Comparison of ENCODE assay signal across 8 cellular contexts in the genomic region with DNA sequence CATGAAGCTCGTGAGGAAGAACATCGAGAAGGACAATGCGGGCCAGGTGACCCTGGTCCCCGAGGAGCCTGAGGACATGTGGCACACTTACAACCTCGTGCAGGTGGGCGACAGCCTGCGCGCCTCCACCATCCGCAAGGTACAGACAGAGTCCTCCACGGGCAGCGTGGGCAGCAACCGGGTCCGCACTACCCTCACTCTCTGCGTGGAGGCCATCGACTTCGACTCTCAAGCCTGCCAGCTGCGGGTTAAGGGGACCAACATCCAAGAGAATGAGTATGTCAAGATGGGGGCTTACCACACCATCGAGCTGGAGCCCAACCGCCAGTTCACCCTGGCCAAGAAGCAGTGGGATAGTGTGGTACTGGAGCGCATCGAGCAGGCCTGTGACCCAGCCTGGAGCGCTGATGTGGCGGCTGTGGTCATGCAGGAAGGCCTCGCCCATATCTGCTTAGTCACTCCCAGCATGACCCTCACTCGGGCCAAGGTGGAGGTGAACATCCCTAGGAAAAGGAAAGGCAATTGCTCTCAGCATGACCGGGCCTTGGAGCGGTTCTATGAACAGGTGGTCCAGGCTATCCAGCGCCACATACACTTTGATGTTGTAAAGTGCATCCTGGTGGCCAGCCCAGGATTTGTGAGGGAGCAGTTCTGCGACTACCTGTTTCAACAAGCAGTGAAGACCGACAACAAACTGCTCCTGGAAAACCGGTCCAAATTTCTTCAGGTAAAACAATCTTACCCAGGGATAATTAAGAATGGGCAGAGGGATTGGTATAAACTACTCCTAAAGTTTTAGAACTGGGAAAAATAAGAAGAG. TPM values are rescaled to one million over a fixed set of nuclear protein-coding genes. Genes with fewer than 3 reads are reported as not detected.
DNase-seq lines count a peak whose midpoint lies in the region; ATAC-seq and TF ChIP-seq lines count a peak whose summit lies in the region.

No MANE protein-coding gene starts in this region.

- intact Hi-C loops in activated CD4-positive, alpha-beta memory T cell treated with anti-CD3 and anti-CD28 coated beads for 36 hours (cut with micrococcal nuclease), result loop anchor here (1.0 to 5.0 kb wide), 9 partner anchors 13 to 1510 kb away; partner anchors contain the start of genes ARL15, ITGA1, MOCS2 and PELO
- intact Hi-C loops in lower leg skin (cut with DNase I; ENCODE audit: low total_unique reads), result no loop called here

- 6 to 10% methylated on average over 16 to 28 of the region's 31 CpGs for WGBS in lower leg skin, 2 donors

- no peaks in the 10 kb centered on the region for H3K9me3 ChIP-seq in duodenal mucosa (ENCODE audit: control insufficient read depth in 1 of 2, low read length in 2 of 2)

- peaks cover 39% of the 10 kb centered on the region for H3K36me3 Mint-ChIP-seq in activated CD4-positive, alpha-beta memory T cell treated with anti-CD3 and anti-CD28 coated beads for 36 hours

- POLR2A ChIA-PET in activated CD4-positive, alpha-beta memory T cell treated with anti-CD3 and anti-CD28 coated beads for 36 hours (lab: Charles Lee), result interaction anchor here (1.0 to 3.4 kb wide), 7 partner anchors 9 to 91 kb away, joined by 4 to 12 read pairs (median 5); no protein-coding TSS in a partner anchor

- TF ChIP-seq CTCF in lower leg skin (IDR thresholded peaks at IDR 0.05), result no peak

- H3K4me1 Mint-ChIP-seq in activated CD4-positive, alpha-beta memory T cell treated with anti-CD3 and anti-CD28 coated beads for 36 hours (ENCODE audit: low read depth), result peaks cover 53% of the 10 kb centered on the region

- H3K4me3 Mint-ChIP-seq in activated CD4-positive, alpha-beta memory T cell treated with anti-CD3 and anti-CD28 coated beads for 36 hours, result peak overlapping the region; percentile 88

- H3K27ac ChIP-seq in duodenal mucosa (ENCODE audit: low read depth, low read length), result peak overlapping the region; percentile 84

- peak overlapping the region; percentile 84 to 88 for H3K9ac ChIP-seq in duodenal mucosa (ENCODE audit: low read depth in 1 of 2, low read length in 2 of 2)

- DNase-seq in NCI-H345 (lab: John Stamatoyannopoulos, UW) (peak; percentile 44), NCI-H345 treated with DMSO at 0.1 percent for 48 hours (lab: John Stamatoyannopoulos, UW; ENCODE audit: unreplicated experiment) (no peak), NCI-H2029 treated with DMSO at 0.1 percent for 48 hours (lab: John Stamatoyannopoulos, UW) (peak; percentile 30), lower leg skin (ENCODE audit: low spot score in 2 of 2) (peak; percentile 49 to 92)
- peak; percentile 79 for DNase-seq in activated CD4-positive, alpha-beta memory T cell treated with anti-CD3 and anti-CD28 coated beads for 36 hours
- peak; percentile 40 to 47 for DNase-seq in stimulated activated CD4-positive, alpha-beta T cell treated with anti-CD3 and anti-CD28 coated beads, Interleukin-4, amount 100 ng/mL, for 48 hours (ENCODE audit: low read depth in 2 of 2)

- ATAC-seq in HG02678 (IDR thresholded peaks at IDR 0.05; ENCODE audit: unreplicated experiment), result peak; percentile 38

- CTCF ChIA-PET in activated CD4-positive, alpha-beta memory T cell treated with anti-CD3 and anti-CD28 coated beads for 36 hours (lab: Charles Lee), result interaction anchor here (0.9 to 3.2 kb wide), 6 partner anchors 11 to 114 kb away, joined by 3 to 18 read pairs (median 5); partner anchors contain the start of genes ITGA1 and PELO

- peaks cover 55 to 58% of the 10 kb centered on the region in 2 donors for H3K4me1 ChIP-seq in duodenal mucosa (ENCODE audit: control insufficient read depth in 1 of 2, insufficient read depth in 2 of 2, low read length in 2 of 2)

- H3K4me3 ChIP-seq in duodenal mucosa (ENCODE audit: low read depth in 1 of 2, low read length in 2 of 2) (peak overlapping the region; percentile 95 to 96), lower leg skin (ENCODE audit: low read depth, poor library complexity, severe bottlenecking) (peak overlapping the region; percentile 65)

- H3K27me3 ChIP-seq in duodenal mucosa (ENCODE audit: control insufficient read depth in 1 of 2, insufficient read depth in 2 of 2, low read length in 2 of 2), result no peaks in the 10 kb centered on the region

- no peaks in the 10 kb centered on the region for H3K27me3 Mint-ChIP-seq in activated CD4-positive, alpha-beta memory T cell treated with anti-CD3 and anti-CD28 coated beads for 36 hours

- peak overlapping the region; percentile 96 for H3K27ac Mint-ChIP-seq in activated CD4-positive, alpha-beta memory T cell treated with anti-CD3 and anti-CD28 coated beads for 36 hours

- no peaks in the 10 kb centered on the region for H3K36me3 ChIP-seq in duodenal mucosa (ENCODE audit: control insufficient read depth in 1 of 2, insufficient read depth in 2 of 2, low read length in 2 of 2)

- no peaks in the 10 kb centered on the region for H3K9me3 Mint-ChIP-seq in activated CD4-positive, alpha-beta memory T cell treated with anti-CD3 and anti-CD28 coated beads for 36 hours

- no peak for TF ChIP-seq POLR2A in lower leg skin (IDR thresholded peaks at IDR 0.05)

RNA-seq across cellular contexts. Expression of gene ITGA1, which starts 12.9 kb away (rescaled TPM):
- 1 to 10 TPM in 1 of 2 experiments, under 1 TPM in 1; 0.62 to 1.3 TPM for total RNA-seq in activated CD4-positive, alpha-beta memory T cell treated with anti-CD3 and anti-CD28 coated beads for 36 hours
- 10 to 100 TPM in 1 of 4 donors, 1 to 10 TPM in 3; 2.4 to 10.7 (median 5.4) TPM for total RNA-seq in lower leg skin

RNA-seq across cellular contexts. Expression of gene PELO, which starts 12.9 kb away (rescaled TPM):
- total RNA-seq in activated CD4-positive, alpha-beta memory T cell treated with anti-CD3 and anti-CD28 coated beads for 36 hours, result 10 to 100 TPM; 15.1 to 16.2 TPM
- total RNA-seq in lower leg skin, result 10 to 100 TPM; 13.3 to 16.5 (median 13.9) TPM
